Comparison of ENCODE assay signal across 9 cellular contexts in genomic region chr15:66838671-66839239, GRCh38.
DNase-seq lines count a peak whose midpoint lies in the region; ATAC-seq and TF ChIP-seq lines count a peak whose summit lies in the region.
"Had no signal": no experiment of that assay in that cellular context is flagged by ENCODE, and none has a peak within 500 bp of the region (broad histone marks: within the 10 kb centered on the region; RNA-seq: fewer than 3 reads in every experiment).

No MANE protein-coding gene starts in this region.

- H3K9me3 Mint-ChIP-seq in natural killer cell = no peaks in the 10 kb centered on the region
- H3K9me3 Mint-ChIP-seq in natural killer cell treated with Interleukin-12 subunit alpha and Interleukin-12 subunit beta and Interleukin-15 and Interleukin-18, amount 100 ng/mL, for 72 hours = no peaks in the 10 kb centered on the region
- H3K9me3 Mint-ChIP-seq in CD4-positive, alpha-beta memory T cell = no peaks in the 10 kb centered on the region
- H3K9me3 Mint-ChIP-seq in activated naive CD8-positive, alpha-beta T cell treated with anti-CD3 and anti-CD28 coated beads, Interleukin-2, amount 50 U/mL, for 24 hours = no peaks in the 10 kb centered on the region

- H3F3A ChIP-seq in SK-N-SH (replicated peaks; ENCODE audit: insufficient read depth) = peaks cover 26% of the 10 kb centered on the region

- H3K9ac ChIP-seq in SK-N-SH = no peak overlapping the region

- H3K9me2 ChIP-seq in SK-N-SH = no peaks in the 10 kb centered on the region

- no peak overlapping the region for H3K4me3 ChIP-seq in SK-N-SH (ENCODE audit: low read depth in 2 of 2, low read length in 1 of 2)
- no peak overlapping the region for H3K4me3 ChIP-seq in vagina
- H3K4me3 ChIP-seq in CD4-positive, alpha-beta memory T cell (ENCODE audit: low read length in 2 of 2) = no peak overlapping the region
- H3K4me3 ChIP-seq: SJCRH30 had no signal

- DNase-seq in natural killer cell (no peak), SK-N-SH (peak; percentile 69), foreskin melanocyte (peak; percentile 42), vagina (ENCODE audit: extremely low spot score in 2 of 2) (no peak), ureter (ENCODE audit: low spot score) (no peak)
- no peak for DNase-seq in natural killer cell treated with Interleukin-12 subunit alpha and Interleukin-12 subunit beta and Interleukin-15 and Interleukin-18, amount 100 ng/mL, for 72 hours (ENCODE audit: low spot score)
- no peak for DNase-seq in CD4-positive, alpha-beta memory T cell
- no peak for DNase-seq in activated naive CD8-positive, alpha-beta T cell treated with anti-CD3 and anti-CD28 coated beads, Interleukin-2, amount 50 U/mL, for 24 hours

- WGBS in SK-N-SH (ENCODE audit: low lambda C conversion rate) = 61% methylated on average over 5 of the region's 5 CpGs

- ATAC-seq in natural killer cell = no peak
- no peak for ATAC-seq in natural killer cell treated with Interleukin-12 subunit alpha and Interleukin-12 subunit beta and Interleukin-15 and Interleukin-18, amount 100 ng/mL, for 72 hours
- no peak for ATAC-seq in activated naive CD8-positive, alpha-beta T cell treated with anti-CD3 and anti-CD28 coated beads, Interleukin-2, amount 50 U/mL, for 24 hours

- no peak for TF ChIP-seq POLR2A in vagina (IDR thresholded peaks at IDR 0.05)

- no peak overlapping the region for H3K4me2 ChIP-seq in SK-N-SH

- peak; percentile 14 for TF ChIP-seq CTCF in natural killer cell (IDR thresholded peaks at IDR 0.05)
- TF ChIP-seq CTCF in SK-N-SH (IDR thresholded peaks at IDR 0.05) = peak; percentile 76
- peak in 1 of 3 experiments; percentile 23 for TF ChIP-seq CTCF in vagina (IDR thresholded peaks at IDR 0.05)

- TF ChIP-seq EP300 in SK-N-SH (IDR thresholded peaks at IDR 0.05; ENCODE audit: borderline replicate concordance in 1 of 2, low read depth in 1 of 2, low read length in 1 of 2) = no peak

- CTCF ChIA-PET in SK-N-SH (lab: Yijun Ruan, JAX) = interaction anchor here (0.7 to 7.4 kb wide), 22 partner anchors 8 to 235 kb away, joined by 3 to 72 read pairs (median 4); no protein-coding TSS in a partner anchor
- CTCF ChIA-PET in CD4-positive, alpha-beta memory T cell (lab: Charles Lee; ENCODE audit: partially characterized antibody) = interaction anchor here (1.3 to 2.3 kb wide), 2 partner anchors 9 to 13 kb away, joined by 3 to 15 read pairs; no protein-coding TSS in a partner anchor

- H3K79me2 ChIP-seq in SK-N-SH (ENCODE audit: insufficient read depth) = peaks cover 8% of the 10 kb centered on the region; the same call in 1 of the 2 replicates

- H3K36me3 ChIP-seq in SK-N-SH (replicated peaks in 1 of 2; ENCODE audit: control insufficient read depth in 1 of 2, insufficient read depth in 2 of 2, low read length in 1 of 2) = no peaks in the 10 kb centered on the region
- no peaks in the 10 kb centered on the region for H3K36me3 ChIP-seq in vagina
- H3K36me3 ChIP-seq in CD4-positive, alpha-beta memory T cell (ENCODE audit: insufficient read depth, low read length) = no peaks in the 10 kb centered on the region
- H3K36me3 ChIP-seq: SJCRH30 had no signal

- TF ChIP-seq RAD21 in SK-N-SH (IDR thresholded peaks at IDR 0.05; ENCODE audit: low read length) = peak; percentile 42; the same call in 1 of the 2 replicates

- peaks cover 0 to 12% of the 10 kb centered on the region in 2 donors for H3K4me1 Mint-ChIP-seq in natural killer cell
- H3K4me1 Mint-ChIP-seq in natural killer cell treated with Interleukin-12 subunit alpha and Interleukin-12 subunit beta and Interleukin-15 and Interleukin-18, amount 100 ng/mL, for 72 hours (ENCODE audit: low read depth in 2 of 2) = no peaks in the 10 kb centered on the region
- peaks cover 3 to 8% (median 5%) of the 10 kb centered on the region in 4 donors for H3K4me1 Mint-ChIP-seq in CD4-positive, alpha-beta memory T cell
- H3K4me1 Mint-ChIP-seq in activated naive CD8-positive, alpha-beta T cell treated with anti-CD3 and anti-CD28 coated beads, Interleukin-2, amount 50 U/mL, for 24 hours = peaks cover 5% of the 10 kb centered on the region

- H3K9me3 ChIP-seq in SK-N-SH (no peaks in the 10 kb centered on the region), vagina (no peaks in the 10 kb centered on the region)
- no peaks in the 10 kb centered on the region for H3K9me3 ChIP-seq in CD4-positive, alpha-beta memory T cell (ENCODE audit: control insufficient read depth in 1 of 2, low read length in 2 of 2)
- H3K9me3 ChIP-seq: SJCRH30 had no signal

- H3K27me3 Mint-ChIP-seq in natural killer cell (ENCODE audit: low read depth in 2 of 2) = peaks cover 23 to 26% of the 10 kb centered on the region in 2 donors
- H3K27me3 Mint-ChIP-seq in natural killer cell treated with Interleukin-12 subunit alpha and Interleukin-12 subunit beta and Interleukin-15 and Interleukin-18, amount 100 ng/mL, for 72 hours = peaks cover 15 to 16% of the 10 kb centered on the region in 2 donors
- H3K27me3 Mint-ChIP-seq in CD4-positive, alpha-beta memory T cell = peaks cover 19 to 20% of the 10 kb centered on the region in 2 donors
- H3K27me3 Mint-ChIP-seq in activated naive CD8-positive, alpha-beta T cell treated with anti-CD3 and anti-CD28 coated beads, Interleukin-2, amount 50 U/mL, for 24 hours = peaks cover 25% of the 10 kb centered on the region

- H2AFZ ChIP-seq in SK-N-SH (ENCODE audit: low read depth) = no peak overlapping the region

- H3K27ac ChIP-seq in SK-N-SH (ENCODE audit: low read depth in 2 of 2, low read length in 1 of 2) (peak overlapping the region in 1 of 2 experiments; percentile 97; a peak in 2 of 4 replicates), vagina (peak overlapping the region; percentile 89)
- no peak overlapping the region for H3K27ac ChIP-seq in CD4-positive, alpha-beta memory T cell (ENCODE audit: low read depth, low read length)
- H3K27ac ChIP-seq: SJCRH30 had no signal

- H3K4me1 ChIP-seq in SK-N-SH (ENCODE audit: control insufficient read depth in 1 of 2, insufficient read depth in 2 of 2, low read depth in 1 of 2, low read length in 1 of 2) (peaks cover 7 to 23% of the 10 kb centered on the region in 2 experiments; a peak in 3 of 4 replicates), vagina (peaks cover 37% of the 10 kb centered on the region)
- H3K4me1 ChIP-seq in CD4-positive, alpha-beta memory T cell (ENCODE audit: insufficient read depth, low read length) = no peaks in the 10 kb centered on the region

- POLR2A ChIA-PET in SK-N-SH (lab: Yijun Ruan, JAX) = no interaction called here
- POLR2A ChIA-PET in CD4-positive, alpha-beta memory T cell (lab: Charles Lee; ENCODE audit: partially characterized antibody) = no interaction called here

- H3K27ac Mint-ChIP-seq in natural killer cell = no peak overlapping the region
- no peak overlapping the region for H3K27ac Mint-ChIP-seq in natural killer cell treated with Interleukin-12 subunit alpha and Interleukin-12 subunit beta and Interleukin-15 and Interleukin-18, amount 100 ng/mL, for 72 hours
- H3K27ac Mint-ChIP-seq in CD4-positive, alpha-beta memory T cell = no peak overlapping the region
- H3K27ac Mint-ChIP-seq in activated naive CD8-positive, alpha-beta T cell treated with anti-CD3 and anti-CD28 coated beads, Interleukin-2, amount 50 U/mL, for 24 hours = no peak overlapping the region

- no peak overlapping the region for H3K4me3 Mint-ChIP-seq in natural killer cell
- H3K4me3 Mint-ChIP-seq in natural killer cell treated with Interleukin-12 subunit alpha and Interleukin-12 subunit beta and Interleukin-15 and Interleukin-18, amount 100 ng/mL, for 72 hours = no peak overlapping the region
- no peak overlapping the region for H3K4me3 Mint-ChIP-seq in CD4-positive, alpha-beta memory T cell
- H3K4me3 Mint-ChIP-seq in activated naive CD8-positive, alpha-beta T cell treated with anti-CD3 and anti-CD28 coated beads, Interleukin-2, amount 50 U/mL, for 24 hours = no peak overlapping the region

- no peaks in the 10 kb centered on the region for H3K36me3 Mint-ChIP-seq in natural killer cell
- no peaks in the 10 kb centered on the region for H3K36me3 Mint-ChIP-seq in natural killer cell treated with Interleukin-12 subunit alpha and Interleukin-12 subunit beta and Interleukin-15 and Interleukin-18, amount 100 ng/mL, for 72 hours
- no peaks in the 10 kb centered on the region for H3K36me3 Mint-ChIP-seq in CD4-positive, alpha-beta memory T cell
- H3K36me3 Mint-ChIP-seq in activated naive CD8-positive, alpha-beta T cell treated with anti-CD3 and anti-CD28 coated beads, Interleukin-2, amount 50 U/mL, for 24 hours (ENCODE audit: low read depth) = no peaks in the 10 kb centered on the region

- no peaks in the 10 kb centered on the region for H3K27me3 ChIP-seq in SK-N-SH (ENCODE audit: insufficient read depth)
- no peaks in the 10 kb centered on the region for H3K27me3 ChIP-seq in vagina
- peaks cover 7% of the 10 kb centered on the region for H3K27me3 ChIP-seq in CD4-positive, alpha-beta memory T cell (ENCODE audit: insufficient read depth, low read length)
- H3K27me3 ChIP-seq: SJCRH30 had no signal

- intact Hi-C loops in natural killer cell (cut with micrococcal nuclease) (no loop called here), vagina (cut with DNase I) (no loop called here)
- intact Hi-C loops in CD4-positive, alpha-beta memory T cell (cut with micrococcal nuclease) = no loop called here

- no peaks in the 10 kb centered on the region for H4K20me1 ChIP-seq in SK-N-SH (ENCODE audit: insufficient read depth)

TF ChIP-seq in SK-N-SH, 30 proteins besides CTCF, POLR2A, EP300 and RAD21 (continues in another document):
- TF ChIP-seq GATA2 (CRISPR knock-in tag; IDR thresholded peaks at IDR 0.05) (no peak), ZBTB33 (IDR thresholded peaks at IDR 0.05; ENCODE audit: borderline replicate concordance, low read depth) (no peak), NFIC (IDR thresholded peaks at IDR 0.05; ENCODE audit: borderline replicate concordance) (no peak)

Comparison
In these comparisons a context has a peak if more than half of its experiments do, and no peak if none do; other contexts are left out.
1. DNase-seq: peak in SK-N-SH (single experiment) and foreskin melanocyte (single experiment); none in natural killer cell (single experiment), natural killer cell treated with Interleukin-12 subunit alpha and Interleukin-12 subunit beta and Interleukin-15 and Interleukin-18, amount 100 ng/mL, for 72 hours (single experiment), vagina (0 of 2), CD4-positive, alpha-beta memory T cell (0 of 5), ureter (single experiment) and activated naive CD8-positive, alpha-beta T cell treated with anti-CD3 and anti-CD28 coated beads, Interleukin-2, amount 50 U/mL, for 24 hours (single experiment).